In the genomic region with DNA sequence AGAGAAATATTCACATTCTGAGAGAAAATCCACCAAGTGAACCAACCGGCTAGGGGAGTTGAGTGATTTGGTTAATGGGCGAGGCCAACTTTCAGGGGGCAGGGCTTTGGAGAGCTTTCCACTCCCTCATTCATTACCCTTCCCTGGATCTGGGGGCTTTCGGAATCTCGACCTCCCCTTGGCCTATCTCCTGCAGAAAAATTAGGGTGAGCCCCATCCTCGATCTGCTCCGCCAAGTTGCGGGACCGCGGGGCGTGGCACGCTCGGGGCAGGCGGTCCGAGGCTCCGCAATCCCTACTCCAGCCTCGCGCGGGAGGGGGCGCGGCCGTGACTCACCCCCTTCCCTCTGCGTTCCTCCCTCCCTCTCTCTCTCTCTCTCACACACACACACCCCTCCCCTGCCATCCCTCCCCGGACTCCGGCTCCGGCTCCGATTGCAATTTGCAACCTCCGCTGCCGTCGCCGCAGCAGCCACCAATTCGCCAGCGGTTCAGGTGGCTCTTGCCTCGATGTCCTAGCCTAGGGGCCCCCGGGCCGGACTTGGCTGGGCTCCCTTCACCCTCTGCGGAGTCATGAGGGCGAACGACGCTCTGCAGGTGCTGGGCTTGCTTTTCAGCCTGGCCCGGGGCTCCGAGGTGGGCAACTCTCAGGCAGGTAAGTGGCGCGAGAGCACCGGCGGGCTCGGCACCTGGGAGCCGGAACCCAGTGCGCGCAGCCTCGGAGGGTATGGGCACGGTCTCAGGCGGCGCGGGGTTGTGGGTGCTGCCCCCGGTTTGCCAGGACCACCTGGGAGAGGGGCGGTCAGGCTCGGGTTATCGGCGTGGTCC, we compare ENCODE assay signal across 1 cellular context.
A peak's percentile ranks its signal among the peaks of the same experiment; 100 is the strongest.
TF ChIP-seq lines count a peak whose summit lies in the region.

Gene ERBB3, plus strand, starts transcription at position 437 of the 827 bp plus-strand sequence. Its CDS starts 136 bp downstream, at position 573.

TF ChIP-seq in HepG2, 621 proteins besides CTCF, POLR2A, EP300 and RAD21 (continued from another document and continues in another):
- TF ChIP-seq PCBP2 (optimal IDR thresholded peaks at IDR 0.05; ENCODE audit: low read depth, low read length, poor library complexity, severe bottlenecking) (no peak), MTERF4 (CRISPR knock-in tag; IDR thresholded peaks at IDR 0.05) (no peak), ZBTB10 (CRISPR knock-in tag; IDR thresholded peaks at IDR 0.05; ENCODE audit: borderline replicate concordance) (no peak), ZNF260 (CRISPR knock-in tag; IDR thresholded peaks at IDR 0.05; ENCODE audit: borderline replicate concordance, low read depth) (no peak), ETV5 (CRISPR knock-in tag; IDR thresholded peaks at IDR 0.05; ENCODE audit: borderline replicate concordance) (no peak; the same call in 1 of the 2 replicates), RORA (CRISPR knock-in tag; IDR thresholded peaks at IDR 0.05) (no peak), ZBTB20 (CRISPR knock-in tag; IDR thresholded peaks at IDR 0.05; ENCODE audit: borderline replicate concordance, low read depth) (no peak), RBM39 (IDR thresholded peaks at IDR 0.05; ENCODE audit: low read depth, low read length, poor library complexity, severe bottlenecking) (peak; percentile 20), ZNF572 (CRISPR knock-in tag; IDR thresholded peaks at IDR 0.05) (no peak), CCAR2 (optimal IDR thresholded peaks at IDR 0.05; ENCODE audit: low read depth, low read length) (no peak), KDM6A (CRISPR knock-in tag; IDR thresholded peaks at IDR 0.05; ENCODE audit: low read depth) (no peak), YEATS4 (CRISPR knock-in tag; IDR thresholded peaks at IDR 0.05; ENCODE audit: borderline replicate concordance) (peak; percentile 71), MTA3 (CRISPR knock-in tag; IDR thresholded peaks at IDR 0.05) (no peak), ZNF121 (CRISPR knock-in tag; IDR thresholded peaks at IDR 0.05) (no peak), CEBPB (IDR thresholded peaks at IDR 0.05; ENCODE audit: borderline replicate concordance, low read depth, low read length) (no peak), GLI4 (CRISPR knock-in tag; IDR thresholded peaks at IDR 0.05; ENCODE audit: borderline replicate concordance) (0 out of 2 replicates have a peak, but pooled peaks have one; percentile 41), ZNF225 (CRISPR knock-in tag; IDR thresholded peaks at IDR 0.05) (peak; percentile 73; the same call in 1 of the 2 replicates), ZNF768 (CRISPR knock-in tag; IDR thresholded peaks at IDR 0.05) (peak; percentile 38), MLX (CRISPR knock-in tag; IDR thresholded peaks at IDR 0.05) (no peak)
- TF ChIP-seq, protein P1, sequence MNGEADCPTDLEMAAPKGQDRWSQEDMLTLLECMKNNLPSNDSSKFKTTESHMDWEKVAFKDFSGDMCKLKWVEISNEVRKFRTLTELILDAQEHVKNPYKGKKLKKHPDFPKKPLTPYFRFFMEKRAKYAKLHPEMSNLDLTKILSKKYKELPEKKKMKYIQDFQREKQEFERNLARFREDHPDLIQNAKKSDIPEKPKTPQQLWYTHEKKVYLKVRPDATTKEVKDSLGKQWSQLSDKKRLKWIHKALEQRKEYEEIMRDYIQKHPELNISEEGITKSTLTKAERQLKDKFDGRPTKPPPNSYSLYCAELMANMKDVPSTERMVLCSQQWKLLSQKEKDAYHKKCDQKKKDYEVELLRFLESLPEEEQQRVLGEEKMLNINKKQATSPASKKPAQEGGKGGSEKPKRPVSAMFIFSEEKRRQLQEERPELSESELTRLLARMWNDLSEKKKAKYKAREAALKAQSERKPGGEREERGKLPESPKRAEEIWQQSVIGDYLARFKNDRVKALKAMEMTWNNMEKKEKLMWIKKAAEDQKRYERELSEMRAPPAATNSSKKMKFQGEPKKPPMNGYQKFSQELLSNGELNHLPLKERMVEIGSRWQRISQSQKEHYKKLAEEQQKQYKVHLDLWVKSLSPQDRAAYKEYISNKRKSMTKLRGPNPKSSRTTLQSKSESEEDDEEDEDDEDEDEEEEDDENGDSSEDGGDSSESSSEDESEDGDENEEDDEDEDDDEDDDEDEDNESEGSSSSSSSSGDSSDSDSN (CRISPR knock-in tag; IDR thresholded peaks at IDR 0.05): peak; percentile 85
- TF ChIP-seq, protein P2, sequence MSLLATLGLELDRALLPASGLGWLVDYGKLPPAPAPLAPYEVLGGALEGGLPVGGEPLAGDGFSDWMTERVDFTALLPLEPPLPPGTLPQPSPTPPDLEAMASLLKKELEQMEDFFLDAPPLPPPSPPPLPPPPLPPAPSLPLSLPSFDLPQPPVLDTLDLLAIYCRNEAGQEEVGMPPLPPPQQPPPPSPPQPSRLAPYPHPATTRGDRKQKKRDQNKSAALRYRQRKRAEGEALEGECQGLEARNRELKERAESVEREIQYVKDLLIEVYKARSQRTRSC (CRISPR knock-in tag; IDR thresholded peaks at IDR 0.05; ENCODE audit: low read depth): no peak
- TF ChIP-seq, protein P3, sequence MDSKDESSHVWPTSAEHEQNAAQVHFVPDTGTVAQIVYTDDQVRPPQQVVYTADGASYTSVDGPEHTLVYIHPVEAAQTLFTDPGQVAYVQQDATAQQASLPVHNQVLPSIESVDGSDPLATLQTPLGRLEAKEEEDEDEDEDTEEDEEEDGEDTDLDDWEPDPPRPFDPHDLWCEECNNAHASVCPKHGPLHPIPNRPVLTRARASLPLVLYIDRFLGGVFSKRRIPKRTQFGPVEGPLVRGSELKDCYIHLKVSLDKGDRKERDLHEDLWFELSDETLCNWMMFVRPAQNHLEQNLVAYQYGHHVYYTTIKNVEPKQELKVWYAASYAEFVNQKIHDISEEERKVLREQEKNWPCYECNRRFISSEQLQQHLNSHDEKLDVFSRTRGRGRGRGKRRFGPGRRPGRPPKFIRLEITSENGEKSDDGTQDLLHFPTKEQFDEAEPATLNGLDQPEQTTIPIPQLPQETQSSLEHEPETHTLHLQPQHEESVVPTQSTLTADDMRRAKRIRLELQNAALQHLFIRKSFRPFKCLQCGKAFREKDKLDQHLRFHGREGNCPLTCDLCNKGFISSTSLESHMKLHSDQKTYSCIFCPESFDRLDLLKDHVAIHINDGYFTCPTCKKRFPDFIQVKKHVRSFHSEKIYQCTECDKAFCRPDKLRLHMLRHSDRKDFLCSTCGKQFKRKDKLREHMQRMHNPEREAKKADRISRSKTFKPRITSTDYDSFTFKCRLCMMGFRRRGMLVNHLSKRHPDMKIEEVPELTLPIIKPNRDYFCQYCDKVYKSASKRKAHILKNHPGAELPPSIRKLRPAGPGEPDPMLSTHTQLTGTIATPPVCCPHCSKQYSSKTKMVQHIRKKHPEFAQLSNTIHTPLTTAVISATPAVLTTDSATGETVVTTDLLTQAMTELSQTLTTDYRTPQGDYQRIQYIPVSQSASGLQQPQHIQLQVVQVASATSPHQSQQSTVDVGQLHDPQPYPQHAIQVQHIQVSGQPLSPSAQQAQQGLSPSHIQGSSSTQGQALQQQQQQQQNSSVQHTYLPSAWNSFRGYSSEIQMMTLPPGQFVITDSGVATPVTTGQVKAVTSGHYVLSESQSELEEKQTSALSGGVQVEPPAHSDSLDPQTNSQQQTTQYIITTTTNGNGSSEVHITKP (CRISPR knock-in tag; IDR thresholded peaks at IDR 0.05; ENCODE audit: low read depth): peak; percentile 83
- TF ChIP-seq, protein P4, sequence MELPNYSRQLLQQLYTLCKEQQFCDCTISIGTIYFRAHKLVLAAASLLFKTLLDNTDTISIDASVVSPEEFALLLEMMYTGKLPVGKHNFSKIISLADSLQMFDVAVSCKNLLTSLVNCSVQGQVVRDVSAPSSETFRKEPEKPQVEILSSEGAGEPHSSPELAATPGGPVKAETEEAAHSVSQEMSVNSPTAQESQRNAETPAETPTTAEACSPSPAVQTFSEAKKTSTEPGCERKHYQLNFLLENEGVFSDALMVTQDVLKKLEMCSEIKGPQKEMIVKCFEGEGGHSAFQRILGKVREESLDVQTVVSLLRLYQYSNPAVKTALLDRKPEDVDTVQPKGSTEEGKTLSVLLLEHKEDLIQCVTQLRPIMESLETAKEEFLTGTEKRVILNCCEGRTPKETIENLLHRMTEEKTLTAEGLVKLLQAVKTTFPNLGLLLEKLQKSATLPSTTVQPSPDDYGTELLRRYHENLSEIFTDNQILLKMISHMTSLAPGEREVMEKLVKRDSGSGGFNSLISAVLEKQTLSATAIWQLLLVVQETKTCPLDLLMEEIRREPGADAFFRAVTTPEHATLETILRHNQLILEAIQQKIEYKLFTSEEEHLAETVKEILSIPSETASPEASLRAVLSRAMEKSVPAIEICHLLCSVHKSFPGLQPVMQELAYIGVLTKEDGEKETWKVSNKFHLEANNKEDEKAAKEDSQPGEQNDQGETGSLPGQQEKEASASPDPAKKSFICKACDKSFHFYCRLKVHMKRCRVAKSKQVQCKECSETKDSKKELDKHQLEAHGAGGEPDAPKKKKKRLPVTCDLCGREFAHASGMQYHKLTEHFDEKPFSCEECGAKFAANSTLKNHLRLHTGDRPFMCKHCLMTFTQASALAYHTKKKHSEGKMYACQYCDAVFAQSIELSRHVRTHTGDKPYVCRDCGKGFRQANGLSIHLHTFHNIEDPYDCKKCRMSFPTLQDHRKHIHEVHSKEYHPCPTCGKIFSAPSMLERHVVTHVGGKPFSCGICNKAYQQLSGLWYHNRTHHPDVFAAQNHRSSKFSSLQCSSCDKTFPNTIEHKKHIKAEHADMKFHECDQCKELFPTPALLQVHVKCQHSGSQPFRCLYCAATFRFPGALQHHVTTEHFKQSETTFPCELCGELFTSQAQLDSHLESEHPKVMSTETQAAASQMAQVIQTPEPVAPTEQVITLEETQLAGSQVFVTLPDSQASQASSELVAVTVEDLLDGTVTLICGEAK (IDR thresholded peaks at IDR 0.05): no peak
- TF ChIP-seq, protein P4 (CRISPR knock-in tag; IDR thresholded peaks at IDR 0.05): peak; percentile 50; the same call in 1 of the 2 replicates
- TF ChIP-seq, protein P5, sequence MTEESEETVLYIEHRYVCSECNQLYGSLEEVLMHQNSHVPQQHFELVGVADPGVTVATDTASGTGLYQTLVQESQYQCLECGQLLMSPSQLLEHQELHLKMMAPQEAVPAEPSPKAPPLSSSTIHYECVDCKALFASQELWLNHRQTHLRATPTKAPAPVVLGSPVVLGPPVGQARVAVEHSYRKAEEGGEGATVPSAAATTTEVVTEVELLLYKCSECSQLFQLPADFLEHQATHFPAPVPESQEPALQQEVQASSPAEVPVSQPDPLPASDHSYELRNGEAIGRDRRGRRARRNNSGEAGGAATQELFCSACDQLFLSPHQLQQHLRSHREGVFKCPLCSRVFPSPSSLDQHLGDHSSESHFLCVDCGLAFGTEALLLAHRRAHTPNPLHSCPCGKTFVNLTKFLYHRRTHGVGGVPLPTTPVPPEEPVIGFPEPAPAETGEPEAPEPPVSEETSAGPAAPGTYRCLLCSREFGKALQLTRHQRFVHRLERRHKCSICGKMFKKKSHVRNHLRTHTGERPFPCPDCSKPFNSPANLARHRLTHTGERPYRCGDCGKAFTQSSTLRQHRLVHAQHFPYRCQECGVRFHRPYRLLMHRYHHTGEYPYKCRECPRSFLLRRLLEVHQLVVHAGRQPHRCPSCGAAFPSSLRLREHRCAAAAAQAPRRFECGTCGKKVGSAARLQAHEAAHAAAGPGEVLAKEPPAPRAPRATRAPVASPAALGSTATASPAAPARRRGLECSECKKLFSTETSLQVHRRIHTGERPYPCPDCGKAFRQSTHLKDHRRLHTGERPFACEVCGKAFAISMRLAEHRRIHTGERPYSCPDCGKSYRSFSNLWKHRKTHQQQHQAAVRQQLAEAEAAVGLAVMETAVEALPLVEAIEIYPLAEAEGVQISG (CRISPR knock-in tag; IDR thresholded peaks at IDR 0.05): peak; percentile 76
